ENCODE assay signal across 1 cellular context in genomic region chr15:55687792-55688191, GRCh38.
TF ChIP-seq lines count a peak whose summit lies in the region.

No MANE protein-coding gene starts in this region.

TF ChIP-seq in GM23338, 12 proteins besides CTCF, POLR2A, EP300 and RAD21 (continued from another document):
- TF ChIP-seq ZNF462 (CRISPR knock-in tag; IDR thresholded peaks at IDR 0.05) (no peak), ZNF331 (CRISPR knock-in tag; IDR thresholded peaks at IDR 0.05; ENCODE audit: low read depth) (no peak), POLR2AphosphoS5 (IDR thresholded peaks at IDR 0.05; ENCODE audit: low read depth) (no peak), STAT1 (IDR thresholded peaks at IDR 0.05; ENCODE audit: unreplicated experiment) (no peak), ETS1 (IDR thresholded peaks at IDR 0.05) (no peak)
- TF ChIP-seq, protein P1, sequence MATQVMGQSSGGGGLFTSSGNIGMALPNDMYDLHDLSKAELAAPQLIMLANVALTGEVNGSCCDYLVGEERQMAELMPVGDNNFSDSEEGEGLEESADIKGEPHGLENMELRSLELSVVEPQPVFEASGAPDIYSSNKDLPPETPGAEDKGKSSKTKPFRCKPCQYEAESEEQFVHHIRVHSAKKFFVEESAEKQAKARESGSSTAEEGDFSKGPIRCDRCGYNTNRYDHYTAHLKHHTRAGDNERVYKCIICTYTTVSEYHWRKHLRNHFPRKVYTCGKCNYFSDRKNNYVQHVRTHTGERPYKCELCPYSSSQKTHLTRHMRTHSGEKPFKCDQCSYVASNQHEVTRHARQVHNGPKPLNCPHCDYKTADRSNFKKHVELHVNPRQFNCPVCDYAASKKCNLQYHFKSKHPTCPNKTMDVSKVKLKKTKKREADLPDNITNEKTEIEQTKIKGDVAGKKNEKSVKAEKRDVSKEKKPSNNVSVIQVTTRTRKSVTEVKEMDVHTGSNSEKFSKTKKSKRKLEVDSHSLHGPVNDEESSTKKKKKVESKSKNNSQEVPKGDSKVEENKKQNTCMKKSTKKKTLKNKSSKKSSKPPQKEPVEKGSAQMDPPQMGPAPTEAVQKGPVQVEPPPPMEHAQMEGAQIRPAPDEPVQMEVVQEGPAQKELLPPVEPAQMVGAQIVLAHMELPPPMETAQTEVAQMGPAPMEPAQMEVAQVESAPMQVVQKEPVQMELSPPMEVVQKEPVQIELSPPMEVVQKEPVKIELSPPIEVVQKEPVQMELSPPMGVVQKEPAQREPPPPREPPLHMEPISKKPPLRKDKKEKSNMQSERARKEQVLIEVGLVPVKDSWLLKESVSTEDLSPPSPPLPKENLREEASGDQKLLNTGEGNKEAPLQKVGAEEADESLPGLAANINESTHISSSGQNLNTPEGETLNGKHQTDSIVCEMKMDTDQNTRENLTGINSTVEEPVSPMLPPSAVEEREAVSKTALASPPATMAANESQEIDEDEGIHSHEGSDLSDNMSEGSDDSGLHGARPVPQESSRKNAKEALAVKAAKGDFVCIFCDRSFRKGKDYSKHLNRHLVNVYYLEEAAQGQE (IDR thresholded peaks at IDR 0.05; ENCODE audit: unreplicated experiment), result no peak
TF ChIP-seq in GM23338: peak in this region for 0.
